ENCODE assay signal across 1 cellular context in the genomic region with DNA sequence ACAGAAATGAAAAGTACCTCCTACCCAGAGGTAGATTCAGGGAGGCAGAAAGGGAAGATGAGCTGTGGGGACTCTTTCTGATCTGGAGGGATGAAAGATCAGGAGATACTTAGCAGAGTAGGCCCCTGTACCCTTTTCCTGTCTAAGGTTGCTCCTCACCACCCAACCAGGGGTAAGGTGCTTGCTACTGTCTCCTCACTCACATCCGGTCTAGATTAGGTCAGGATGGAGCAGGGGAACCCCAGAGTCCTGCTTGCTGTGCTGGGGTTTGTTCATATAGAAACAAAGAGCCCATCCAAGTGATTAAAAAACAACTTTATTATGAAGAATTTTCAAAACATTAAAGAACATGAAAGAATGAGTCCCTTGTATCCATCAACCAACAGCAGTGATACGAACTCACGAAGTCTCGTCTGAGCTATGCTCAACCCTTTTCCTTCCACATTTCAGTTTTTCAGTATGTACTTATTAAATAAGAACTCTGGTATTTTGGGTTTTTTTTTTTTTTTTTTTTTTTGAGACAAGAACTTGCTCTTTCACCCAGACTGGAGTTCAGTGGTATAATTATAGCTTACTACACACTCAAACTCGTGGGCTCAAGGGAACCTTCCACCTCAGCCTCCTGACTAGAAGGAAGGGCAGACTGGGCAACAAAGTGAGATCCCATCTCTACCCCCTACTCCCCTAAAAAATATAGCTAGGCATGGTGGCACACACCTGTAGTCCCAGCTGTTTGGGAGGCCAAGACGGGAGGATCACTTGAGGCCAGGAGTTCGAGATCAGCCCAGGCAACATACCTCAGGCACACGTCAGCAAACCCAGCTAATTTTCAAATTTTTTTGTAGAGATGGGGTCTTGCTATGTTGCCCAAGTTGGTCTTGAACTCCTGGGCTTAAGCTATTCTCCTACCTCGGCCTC.
TF ChIP-seq lines count a peak whose summit lies in the region.

No MANE protein-coding gene starts in this region.

TF ChIP-seq in GM12878, 131 proteins besides CTCF, POLR2A, EP300 and RAD21 (continued from another document and continues in another):
- TF ChIP-seq, protein P1, sequence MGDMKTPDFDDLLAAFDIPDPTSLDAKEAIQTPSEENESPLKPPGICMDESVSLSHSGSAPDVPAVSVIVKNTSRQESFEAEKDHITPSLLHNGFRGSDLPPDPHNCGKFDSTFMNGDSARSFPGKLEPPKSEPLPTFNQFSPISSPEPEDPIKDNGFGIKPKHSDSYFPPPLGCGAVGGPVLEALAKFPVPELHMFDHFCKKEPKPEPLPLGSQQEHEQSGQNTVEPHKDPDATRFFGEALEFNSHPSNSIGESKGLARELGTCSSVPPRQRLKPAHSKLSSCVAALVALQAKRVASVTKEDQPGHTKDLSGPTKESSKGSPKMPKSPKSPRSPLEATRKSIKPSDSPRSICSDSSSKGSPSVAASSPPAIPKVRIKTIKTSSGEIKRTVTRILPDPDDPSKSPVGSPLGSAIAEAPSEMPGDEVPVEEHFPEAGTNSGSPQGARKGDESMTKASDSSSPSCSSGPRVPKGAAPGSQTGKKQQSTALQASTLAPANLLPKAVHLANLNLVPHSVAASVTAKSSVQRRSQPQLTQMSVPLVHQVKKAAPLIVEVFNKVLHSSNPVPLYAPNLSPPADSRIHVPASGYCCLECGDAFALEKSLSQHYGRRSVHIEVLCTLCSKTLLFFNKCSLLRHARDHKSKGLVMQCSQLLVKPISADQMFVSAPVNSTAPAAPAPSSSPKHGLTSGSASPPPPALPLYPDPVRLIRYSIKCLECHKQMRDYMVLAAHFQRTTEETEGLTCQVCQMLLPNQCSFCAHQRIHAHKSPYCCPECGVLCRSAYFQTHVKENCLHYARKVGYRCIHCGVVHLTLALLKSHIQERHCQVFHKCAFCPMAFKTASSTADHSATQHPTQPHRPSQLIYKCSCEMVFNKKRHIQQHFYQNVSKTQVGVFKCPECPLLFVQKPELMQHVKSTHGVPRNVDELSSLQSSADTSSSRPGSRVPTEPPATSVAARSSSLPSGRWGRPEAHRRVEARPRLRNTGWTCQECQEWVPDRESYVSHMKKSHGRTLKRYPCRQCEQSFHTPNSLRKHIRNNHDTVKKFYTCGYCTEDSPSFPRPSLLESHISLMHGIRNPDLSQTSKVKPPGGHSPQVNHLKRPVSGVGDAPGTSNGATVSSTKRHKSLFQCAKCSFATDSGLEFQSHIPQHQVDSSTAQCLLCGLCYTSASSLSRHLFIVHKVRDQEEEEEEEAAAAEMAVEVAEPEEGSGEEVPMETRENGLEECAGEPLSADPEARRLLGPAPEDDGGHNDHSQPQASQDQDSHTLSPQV (IDR thresholded peaks at IDR 0.05), result no peak
- no peak for TF ChIP-seq ZZZ3 (IDR thresholded peaks at IDR 0.05; ENCODE audit: control insufficient read depth, insufficient read length, low read depth)
- peak; percentile 43; the same call in 1 of the 2 replicates for TF ChIP-seq TAF1 (IDR thresholded peaks at IDR 0.05; ENCODE audit: borderline replicate concordance, low read depth, low read length)
- TF ChIP-seq, protein P2, sequence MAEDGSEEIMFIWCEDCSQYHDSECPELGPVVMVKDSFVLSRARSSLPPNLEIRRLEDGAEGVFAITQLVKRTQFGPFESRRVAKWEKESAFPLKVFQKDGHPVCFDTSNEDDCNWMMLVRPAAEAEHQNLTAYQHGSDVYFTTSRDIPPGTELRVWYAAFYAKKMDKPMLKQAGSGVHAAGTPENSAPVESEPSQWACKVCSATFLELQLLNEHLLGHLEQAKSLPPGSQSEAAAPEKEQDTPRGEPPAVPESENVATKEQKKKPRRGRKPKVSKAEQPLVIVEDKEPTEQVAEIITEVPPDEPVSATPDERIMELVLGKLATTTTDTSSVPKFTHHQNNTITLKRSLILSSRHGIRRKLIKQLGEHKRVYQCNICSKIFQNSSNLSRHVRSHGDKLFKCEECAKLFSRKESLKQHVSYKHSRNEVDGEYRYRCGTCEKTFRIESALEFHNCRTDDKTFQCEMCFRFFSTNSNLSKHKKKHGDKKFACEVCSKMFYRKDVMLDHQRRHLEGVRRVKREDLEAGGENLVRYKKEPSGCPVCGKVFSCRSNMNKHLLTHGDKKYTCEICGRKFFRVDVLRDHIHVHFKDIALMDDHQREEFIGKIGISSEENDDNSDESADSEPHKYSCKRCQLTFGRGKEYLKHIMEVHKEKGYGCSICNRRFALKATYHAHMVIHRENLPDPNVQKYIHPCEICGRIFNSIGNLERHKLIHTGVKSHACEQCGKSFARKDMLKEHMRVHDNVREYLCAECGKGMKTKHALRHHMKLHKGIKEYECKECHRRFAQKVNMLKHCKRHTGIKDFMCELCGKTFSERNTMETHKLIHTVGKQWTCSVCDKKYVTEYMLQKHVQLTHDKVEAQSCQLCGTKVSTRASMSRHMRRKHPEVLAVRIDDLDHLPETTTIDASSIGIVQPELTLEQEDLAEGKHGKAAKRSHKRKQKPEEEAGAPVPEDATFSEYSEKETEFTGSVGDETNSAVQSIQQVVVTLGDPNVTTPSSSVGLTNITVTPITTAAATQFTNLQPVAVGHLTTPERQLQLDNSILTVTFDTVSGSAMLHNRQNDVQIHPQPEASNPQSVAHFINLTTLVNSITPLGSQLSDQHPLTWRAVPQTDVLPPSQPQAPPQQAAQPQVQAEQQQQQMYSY (CRISPR knock-in tag; IDR thresholded peaks at IDR 0.05), result no peak
- TF ChIP-seq GATAD2B (conservative IDR thresholded peaks at IDR 0.05; ENCODE audit: low read depth), result no peak
- TF ChIP-seq HCFC1 (IDR thresholded peaks at IDR 0.05; ENCODE audit: low read length), result no peak
- TF ChIP-seq NR2C2 (IDR thresholded peaks at IDR 0.05; ENCODE audit: borderline replicate concordance, control insufficient read depth, insufficient read length, low read depth), result no peak
- TF ChIP-seq HDGF (IDR thresholded peaks at IDR 0.05), result no peak
- no peak for TF ChIP-seq RELA (IDR thresholded peaks at IDR 0.05; ENCODE audit: borderline replicate concordance, partially characterized antibody)
- no peak for TF ChIP-seq SIX5 (IDR thresholded peaks at IDR 0.05; ENCODE audit: low read depth, low read length, severe bottlenecking)
- TF ChIP-seq, protein P3, sequence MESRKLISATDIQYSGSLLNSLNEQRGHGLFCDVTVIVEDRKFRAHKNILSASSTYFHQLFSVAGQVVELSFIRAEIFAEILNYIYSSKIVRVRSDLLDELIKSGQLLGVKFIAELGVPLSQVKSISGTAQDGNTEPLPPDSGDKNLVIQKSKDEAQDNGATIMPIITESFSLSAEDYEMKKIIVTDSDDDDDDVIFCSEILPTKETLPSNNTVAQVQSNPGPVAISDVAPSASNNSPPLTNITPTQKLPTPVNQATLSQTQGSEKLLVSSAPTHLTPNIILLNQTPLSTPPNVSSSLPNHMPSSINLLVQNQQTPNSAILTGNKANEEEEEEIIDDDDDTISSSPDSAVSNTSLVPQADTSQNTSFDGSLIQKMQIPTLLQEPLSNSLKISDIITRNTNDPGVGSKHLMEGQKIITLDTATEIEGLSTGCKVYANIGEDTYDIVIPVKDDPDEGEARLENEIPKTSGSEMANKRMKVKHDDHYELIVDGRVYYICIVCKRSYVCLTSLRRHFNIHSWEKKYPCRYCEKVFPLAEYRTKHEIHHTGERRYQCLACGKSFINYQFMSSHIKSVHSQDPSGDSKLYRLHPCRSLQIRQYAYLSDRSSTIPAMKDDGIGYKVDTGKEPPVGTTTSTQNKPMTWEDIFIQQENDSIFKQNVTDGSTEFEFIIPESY (IDR thresholded peaks at IDR 0.05), result no peak
- no peak for TF ChIP-seq ZNF622 (IDR thresholded peaks at IDR 0.05)
- TF ChIP-seq, protein P4, sequence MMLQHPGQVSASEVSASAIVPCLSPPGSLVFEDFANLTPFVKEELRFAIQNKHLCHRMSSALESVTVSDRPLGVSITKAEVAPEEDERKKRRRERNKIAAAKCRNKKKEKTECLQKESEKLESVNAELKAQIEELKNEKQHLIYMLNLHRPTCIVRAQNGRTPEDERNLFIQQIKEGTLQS (IDR thresholded peaks at IDR 0.05; ENCODE audit: borderline replicate concordance, extremely low read depth, low read depth, low read length), result no peak
- TF ChIP-seq, protein P5, sequence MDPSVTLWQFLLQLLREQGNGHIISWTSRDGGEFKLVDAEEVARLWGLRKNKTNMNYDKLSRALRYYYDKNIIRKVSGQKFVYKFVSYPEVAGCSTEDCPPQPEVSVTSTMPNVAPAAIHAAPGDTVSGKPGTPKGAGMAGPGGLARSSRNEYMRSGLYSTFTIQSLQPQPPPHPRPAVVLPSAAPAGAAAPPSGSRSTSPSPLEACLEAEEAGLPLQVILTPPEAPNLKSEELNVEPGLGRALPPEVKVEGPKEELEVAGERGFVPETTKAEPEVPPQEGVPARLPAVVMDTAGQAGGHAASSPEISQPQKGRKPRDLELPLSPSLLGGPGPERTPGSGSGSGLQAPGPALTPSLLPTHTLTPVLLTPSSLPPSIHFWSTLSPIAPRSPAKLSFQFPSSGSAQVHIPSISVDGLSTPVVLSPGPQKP (IDR thresholded peaks at IDR 0.05; ENCODE audit: low read depth, low read length), result no peak
- no peak for TF ChIP-seq SUZ12 (IDR thresholded peaks at IDR 0.05; ENCODE audit: unreplicated experiment)
- TF ChIP-seq NFIC (IDR thresholded peaks at IDR 0.05; ENCODE audit: low read depth, low read length), result peak; percentile 60; the same call in 1 of the 2 replicates
- peak; percentile 14 for TF ChIP-seq MEF2B (IDR thresholded peaks at IDR 0.05; ENCODE audit: partially characterized antibody, poor library complexity, severe bottlenecking)
- no peak for TF ChIP-seq NFYA (IDR thresholded peaks at IDR 0.05; ENCODE audit: borderline replicate concordance, low read depth, low read length)
- no peak for TF ChIP-seq MTA3 (IDR thresholded peaks at IDR 0.05; ENCODE audit: borderline replicate concordance, low read length)
- TF ChIP-seq, protein P6, sequence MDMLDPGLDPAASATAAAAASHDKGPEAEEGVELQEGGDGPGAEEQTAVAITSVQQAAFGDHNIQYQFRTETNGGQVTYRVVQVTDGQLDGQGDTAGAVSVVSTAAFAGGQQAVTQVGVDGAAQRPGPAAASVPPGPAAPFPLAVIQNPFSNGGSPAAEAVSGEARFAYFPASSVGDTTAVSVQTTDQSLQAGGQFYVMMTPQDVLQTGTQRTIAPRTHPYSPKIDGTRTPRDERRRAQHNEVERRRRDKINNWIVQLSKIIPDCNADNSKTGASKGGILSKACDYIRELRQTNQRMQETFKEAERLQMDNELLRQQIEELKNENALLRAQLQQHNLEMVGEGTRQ (IDR thresholded peaks at IDR 0.05; ENCODE audit: borderline replicate concordance, low read depth, low read length), result no peak
- TF ChIP-seq RB1 (IDR thresholded peaks at IDR 0.05; ENCODE audit: borderline replicate concordance), result no peak
- TF ChIP-seq HDAC2 (IDR thresholded peaks at IDR 0.05), result no peak
- TF ChIP-seq, protein P7, sequence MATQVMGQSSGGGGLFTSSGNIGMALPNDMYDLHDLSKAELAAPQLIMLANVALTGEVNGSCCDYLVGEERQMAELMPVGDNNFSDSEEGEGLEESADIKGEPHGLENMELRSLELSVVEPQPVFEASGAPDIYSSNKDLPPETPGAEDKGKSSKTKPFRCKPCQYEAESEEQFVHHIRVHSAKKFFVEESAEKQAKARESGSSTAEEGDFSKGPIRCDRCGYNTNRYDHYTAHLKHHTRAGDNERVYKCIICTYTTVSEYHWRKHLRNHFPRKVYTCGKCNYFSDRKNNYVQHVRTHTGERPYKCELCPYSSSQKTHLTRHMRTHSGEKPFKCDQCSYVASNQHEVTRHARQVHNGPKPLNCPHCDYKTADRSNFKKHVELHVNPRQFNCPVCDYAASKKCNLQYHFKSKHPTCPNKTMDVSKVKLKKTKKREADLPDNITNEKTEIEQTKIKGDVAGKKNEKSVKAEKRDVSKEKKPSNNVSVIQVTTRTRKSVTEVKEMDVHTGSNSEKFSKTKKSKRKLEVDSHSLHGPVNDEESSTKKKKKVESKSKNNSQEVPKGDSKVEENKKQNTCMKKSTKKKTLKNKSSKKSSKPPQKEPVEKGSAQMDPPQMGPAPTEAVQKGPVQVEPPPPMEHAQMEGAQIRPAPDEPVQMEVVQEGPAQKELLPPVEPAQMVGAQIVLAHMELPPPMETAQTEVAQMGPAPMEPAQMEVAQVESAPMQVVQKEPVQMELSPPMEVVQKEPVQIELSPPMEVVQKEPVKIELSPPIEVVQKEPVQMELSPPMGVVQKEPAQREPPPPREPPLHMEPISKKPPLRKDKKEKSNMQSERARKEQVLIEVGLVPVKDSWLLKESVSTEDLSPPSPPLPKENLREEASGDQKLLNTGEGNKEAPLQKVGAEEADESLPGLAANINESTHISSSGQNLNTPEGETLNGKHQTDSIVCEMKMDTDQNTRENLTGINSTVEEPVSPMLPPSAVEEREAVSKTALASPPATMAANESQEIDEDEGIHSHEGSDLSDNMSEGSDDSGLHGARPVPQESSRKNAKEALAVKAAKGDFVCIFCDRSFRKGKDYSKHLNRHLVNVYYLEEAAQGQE (IDR thresholded peaks at IDR 0.05; ENCODE audit: low read depth, low read length), result no peak
- TF ChIP-seq, protein P8, sequence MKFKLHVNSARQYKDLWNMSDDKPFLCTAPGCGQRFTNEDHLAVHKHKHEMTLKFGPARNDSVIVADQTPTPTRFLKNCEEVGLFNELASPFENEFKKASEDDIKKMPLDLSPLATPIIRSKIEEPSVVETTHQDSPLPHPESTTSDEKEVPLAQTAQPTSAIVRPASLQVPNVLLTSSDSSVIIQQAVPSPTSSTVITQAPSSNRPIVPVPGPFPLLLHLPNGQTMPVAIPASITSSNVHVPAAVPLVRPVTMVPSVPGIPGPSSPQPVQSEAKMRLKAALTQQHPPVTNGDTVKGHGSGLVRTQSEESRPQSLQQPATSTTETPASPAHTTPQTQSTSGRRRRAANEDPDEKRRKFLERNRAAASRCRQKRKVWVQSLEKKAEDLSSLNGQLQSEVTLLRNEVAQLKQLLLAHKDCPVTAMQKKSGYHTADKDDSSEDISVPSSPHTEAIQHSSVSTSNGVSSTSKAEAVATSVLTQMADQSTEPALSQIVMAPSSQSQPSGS (IDR thresholded peaks at IDR 0.05; ENCODE audit: low read length), result no peak
- no peak for TF ChIP-seq TARDBP (IDR thresholded peaks at IDR 0.05; ENCODE audit: borderline replicate concordance)
- no peak; the same call in 1 of the 2 replicates for TF ChIP-seq DPF2 (IDR thresholded peaks at IDR 0.05)
- TF ChIP-seq SRF (IDR thresholded peaks at IDR 0.05; ENCODE audit: low read depth in 2 of 2, low read length in 2 of 2), result peak; percentile 89 to 93
- no peak for TF ChIP-seq ZNF24 (IDR thresholded peaks at IDR 0.05)
- TF ChIP-seq YY1 (IDR thresholded peaks at IDR 0.05; ENCODE audit: low read depth, low read length), result no peak
- TF ChIP-seq SMAD5 (IDR thresholded peaks at IDR 0.05; ENCODE audit: low read depth), result no peak
- TF ChIP-seq, protein P9, sequence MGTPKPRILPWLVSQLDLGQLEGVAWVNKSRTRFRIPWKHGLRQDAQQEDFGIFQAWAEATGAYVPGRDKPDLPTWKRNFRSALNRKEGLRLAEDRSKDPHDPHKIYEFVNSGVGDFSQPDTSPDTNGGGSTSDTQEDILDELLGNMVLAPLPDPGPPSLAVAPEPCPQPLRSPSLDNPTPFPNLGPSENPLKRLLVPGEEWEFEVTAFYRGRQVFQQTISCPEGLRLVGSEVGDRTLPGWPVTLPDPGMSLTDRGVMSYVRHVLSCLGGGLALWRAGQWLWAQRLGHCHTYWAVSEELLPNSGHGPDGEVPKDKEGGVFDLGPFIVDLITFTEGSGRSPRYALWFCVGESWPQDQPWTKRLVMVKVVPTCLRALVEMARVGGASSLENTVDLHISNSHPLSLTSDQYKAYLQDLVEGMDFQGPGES (IDR thresholded peaks at IDR 0.05), result no peak
